ENCODE assay signal across 17 cellular contexts in the genomic region with DNA sequence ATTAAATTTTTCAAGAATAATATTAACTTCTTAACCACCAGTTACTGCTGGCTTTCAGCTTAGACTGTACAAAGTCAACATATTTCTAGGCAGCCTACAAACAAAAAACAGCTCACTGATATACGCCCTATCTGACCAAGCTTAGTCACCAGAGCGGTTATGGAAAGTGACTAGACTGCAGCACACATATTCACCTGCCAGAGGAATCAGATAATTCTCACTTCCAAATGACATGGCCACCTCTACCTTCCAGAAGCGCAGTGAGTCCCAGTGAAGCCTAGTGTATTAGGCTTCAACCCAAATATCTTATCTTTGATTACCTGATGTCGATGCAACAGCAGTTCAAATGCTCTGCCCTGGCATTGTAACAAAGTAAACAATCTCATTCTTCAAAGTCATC. TPM values are rescaled to one million over a fixed set of nuclear protein-coding genes. Genes with fewer than 3 reads are reported as not detected.
DNase-seq lines count a peak whose midpoint lies in the region; ATAC-seq, FAIRE-seq and TF ChIP-seq lines count a peak whose summit lies in the region.
"Had no signal": no experiment of that assay in that cellular context is flagged by ENCODE, and none has a peak within 500 bp of the region (broad histone marks: within the 10 kb centered on the region; RNA-seq: fewer than 3 reads in every experiment).

No MANE protein-coding gene starts in this region.

- no peak for FAIRE-seq in RCC 7860 (lab: Jason Lieb, UNC)
- FAIRE-seq: endothelial cell of umbilical vein, TTC549 had no signal

- ATAC-seq in left lobe of liver = peak; percentile 65

- H3K4me2 ChIP-seq in smooth muscle cell = peak overlapping the region; percentile 55

- H4K20me1 ChIP-seq in smooth muscle cell (ENCODE audit: low read depth) = peaks cover 94% of the 10 kb centered on the region

- H3K9me3 ChIP-seq in smooth muscle cell (replicated peaks; ENCODE audit: low read depth) = no peaks in the 10 kb centered on the region

- TF ChIP-seq CTCF in VCaP (conservative IDR thresholded peaks at IDR 0.05) (no peak), smooth muscle cell (IDR thresholded peaks at IDR 0.05; ENCODE audit: borderline replicate concordance, insufficient read depth, poor library complexity, severe bottlenecking) (no peak)

- peaks cover 99% of the 10 kb centered on the region for H3K79me2 ChIP-seq in smooth muscle cell (ENCODE audit: low read depth)

- H3K27ac ChIP-seq in VCaP (peak overlapping the region; percentile 55), smooth muscle cell (ENCODE audit: low read depth) (peak overlapping the region; percentile 9)

- peak; percentile 72 for DNase-seq in NCI-H345 (lab: John Stamatoyannopoulos, UW)
- no peak for DNase-seq in NCI-H345 treated with DMSO at 0.1 percent for 48 hours (lab: John Stamatoyannopoulos, UW; ENCODE audit: unreplicated experiment)
- no peak for DNase-seq in left lobe of liver (ENCODE audit: low spot score)
- no peak for DNase-seq in smooth muscle cell (lab: John Stamatoyannopoulos, UW; ENCODE audit: unreplicated experiment)
- no peak for DNase-seq in RCC 7860 (ENCODE audit: low spot score)
- DNase-seq in activated T-cell treated with anti-CD3 and anti-CD28 coated beads for 4 hours = no peak
- DNase-seq in 8988T = no peak
- DNase-seq: GDM1, head of caudate nucleus, KBM-7, NCI-H526, nucleus accumbens, SIG-M5, substantia nigra had no signal

- H3K27me3 ChIP-seq in smooth muscle cell (ENCODE audit: low read depth) = no peaks in the 10 kb centered on the region

- no peak overlapping the region for H3K9ac ChIP-seq in smooth muscle cell (ENCODE audit: low read depth)

- H3F3A ChIP-seq in smooth muscle cell (ENCODE audit: low read depth) = peaks cover 18% of the 10 kb centered on the region

- H2AFZ ChIP-seq in smooth muscle cell (ENCODE audit: low read depth) = no peak overlapping the region

- H3K36me3 ChIP-seq in smooth muscle cell (ENCODE audit: low read depth) = no peaks in the 10 kb centered on the region

- H3K4me1 ChIP-seq in smooth muscle cell (ENCODE audit: low read depth) = peaks cover 18% of the 10 kb centered on the region

- H3K4me3 ChIP-seq in smooth muscle cell = no peak overlapping the region

- WGBS in smooth muscle cell (ENCODE audit: low lambda C conversion rate) = 63% methylated on average over 4 of the region's 4 CpGs

RNA-seq across cellular contexts. Expression of a gene that starts 8.5 kb away (rescaled TPM):
- 0.98 TPM for total RNA-seq in left lobe of liver
- 144 and 160 TPM in 2 replicates for total RNA-seq in smooth muscle cell
- 138 and 170 TPM in 2 replicates for polyA plus RNA-seq in smooth muscle cell
- total RNA-seq: endothelial cell of umbilical vein had no signal

Comparison
In these comparisons a context has a peak if more than half of its experiments do, and no peak if none do; other contexts are left out.
1. RNA of a gene that starts 8.5 kb away (total RNA-seq): 144 to 160 TPM in smooth muscle cell; 0.98 TPM in left lobe of liver (single experiment); every median in the first group is over 10 times any median in the second.